7 cellular contexts compared by ENCODE assay signal in genomic region chr14:63210812-63211211, GRCh38. TPM values are rescaled to one million over a fixed set of nuclear protein-coding genes. Genes with fewer than 3 reads are reported as not detected.
"Had no signal": no experiment of that assay in that cellular context is flagged by ENCODE, and none has a peak within 500 bp of the region (broad histone marks: within the 10 kb centered on the region; RNA-seq: fewer than 3 reads in every experiment).

No MANE protein-coding gene starts in this region.

- H3K4me3 ChIP-seq: K562 had no signal

- DNase-seq: IMR-90, KBM-7 had no signal

- H3K4me1 Mint-ChIP-seq: IgD-negative memory B cell had no signal

- H3K4me3 Mint-ChIP-seq: IgD-negative memory B cell had no signal

- H3K27ac ChIP-seq: HL-60 had no signal

- H3K27ac Mint-ChIP-seq: IgD-negative memory B cell had no signal

- FAIRE-seq: HepG2, K562 had no signal

- H3K27me3 Mint-ChIP-seq: IgD-negative memory B cell had no signal

RNA-seq across cellular contexts. Expression of gene RHOJ, which starts 6.6 kb away (rescaled TPM):
- total RNA-seq: HT-29, K562 had no signal
- polyA plus RNA-seq: IgD-negative memory B cell, K562 had no signal
